ENCODE assay signal across 17 cellular contexts in the genomic region with DNA sequence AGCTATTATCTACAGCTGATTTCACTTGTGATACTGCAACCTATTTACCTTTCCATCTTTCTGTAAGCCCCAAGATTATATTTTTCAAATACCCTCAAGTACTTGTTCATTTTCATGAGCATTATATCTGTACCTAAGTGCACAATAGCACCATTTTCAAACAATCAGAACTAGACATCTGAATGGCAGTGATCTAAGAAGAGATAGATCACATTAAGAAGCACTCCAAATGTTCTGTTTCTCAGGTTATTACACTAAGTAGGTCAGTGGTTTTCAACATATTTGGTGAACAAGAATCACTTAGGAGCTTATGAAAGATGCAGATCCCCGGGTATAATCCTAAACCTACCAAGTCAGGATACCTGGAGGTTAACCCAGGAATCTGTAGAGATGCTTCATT.
DNase-seq lines count a peak whose midpoint lies in the region; ATAC-seq and TF ChIP-seq lines count a peak whose summit lies in the region.
"Had no signal": no experiment of that assay in that cellular context is flagged by ENCODE, and none has a peak within 500 bp of the region (broad histone marks: within the 10 kb centered on the region; RNA-seq: fewer than 3 reads in every experiment).

No MANE protein-coding gene starts in this region.

- no peak overlapping the region for H3K27ac ChIP-seq in spleen

- 46 to 70% (median 69%) methylated on average over 1 of the region's 1 CpG for WGBS in spleen, 5 donors

- TF ChIP-seq POLR2A in spleen (IDR thresholded peaks at IDR 0.05): no peak

- peaks cover 12% of the 10 kb centered on the region for H3K9me3 Mint-ChIP-seq in activated naive CD8-positive, alpha-beta T cell treated with anti-CD3 and anti-CD28 coated beads, Interleukin-2, amount 50 U/mL, for 24 hours

- H3K9me3 ChIP-seq in spleen: peaks cover 0 to 37% (median 17%) of the 10 kb centered on the region in 8 donors
- H3K9me3 ChIP-seq: BE2C had no signal

- H3K36me3 ChIP-seq in spleen: no peaks in the 10 kb centered on the region
- H3K36me3 ChIP-seq: BE2C had no signal

- H3K4me3 ChIP-seq in spleen: no peak overlapping the region
- H3K4me3 ChIP-seq: GM23338 had no signal

- H3K4me1 ChIP-seq in spleen: no peaks in the 10 kb centered on the region
- H3K4me1 ChIP-seq: BE2C had no signal

- H3K27me3 Mint-ChIP-seq in activated naive CD8-positive, alpha-beta T cell treated with anti-CD3 and anti-CD28 coated beads, Interleukin-2, amount 50 U/mL, for 24 hours: no peaks in the 10 kb centered on the region
- H3K27me3 Mint-ChIP-seq: CD4-positive, CD25-positive, alpha-beta regulatory T cell; CD8-positive, alpha-beta memory T cell had no signal

- H3K4me3 Mint-ChIP-seq in activated naive CD8-positive, alpha-beta T cell treated with anti-CD3 and anti-CD28 coated beads, Interleukin-2, amount 50 U/mL, for 24 hours: no peak overlapping the region
- H3K4me3 Mint-ChIP-seq: CD4-positive, CD25-positive, alpha-beta regulatory T cell; CD8-positive, alpha-beta memory T cell; GM23338; HFFc6 had no signal

- intact Hi-C loops in spleen (cut with DNase I; ENCODE audit: low total_unique reads): no loop called here

- no peaks in the 10 kb centered on the region for H3K27me3 ChIP-seq in spleen (replicated peaks in 1 of 7)
- H3K27me3 ChIP-seq: BE2C had no signal

- DNase-seq in NCI-H2107 treated with DMSO at 0.1 percent for 48 hours (lab: John Stamatoyannopoulos, UW; ENCODE audit: unreplicated experiment): peak; percentile 26
- no peak for DNase-seq in NCI-H2107 (lab: John Stamatoyannopoulos, UW)
- DNase-seq in NCI-H1436 (lab: John Stamatoyannopoulos, UW): peak; percentile 70
- DNase-seq in NCI-H2227 (lab: John Stamatoyannopoulos, UW; ENCODE audit: unreplicated experiment): peak; percentile 18
- DNase-seq in activated naive CD8-positive, alpha-beta T cell treated with anti-CD3 and anti-CD28 coated beads, Interleukin-2, amount 50 U/mL, for 24 hours: no peak
- no peak for DNase-seq in spleen
- DNase-seq: ACHN; BE2C; C1 segment of cervical spinal cord; CD4-positive, CD25-positive, alpha-beta regulatory T cell; CD8-positive, alpha-beta memory T cell; COR-L47; GF-D8; HFFc6 had no signal

- H3K27ac Mint-ChIP-seq in activated naive CD8-positive, alpha-beta T cell treated with anti-CD3 and anti-CD28 coated beads, Interleukin-2, amount 50 U/mL, for 24 hours: no peak overlapping the region
- H3K27ac Mint-ChIP-seq: CD4-positive, CD25-positive, alpha-beta regulatory T cell; CD8-positive, alpha-beta memory T cell; GM23338; HFFc6 had no signal

- no peak for TF ChIP-seq CTCF in spleen (IDR thresholded peaks at IDR 0.05 in 8 of 11, conservative IDR thresholded peaks at IDR 0.05 in 3 of 11)

- H3K4me1 Mint-ChIP-seq in activated naive CD8-positive, alpha-beta T cell treated with anti-CD3 and anti-CD28 coated beads, Interleukin-2, amount 50 U/mL, for 24 hours: no peaks in the 10 kb centered on the region
- H3K4me1 Mint-ChIP-seq: CD4-positive, CD25-positive, alpha-beta regulatory T cell; CD8-positive, alpha-beta memory T cell had no signal

- ATAC-seq in activated naive CD8-positive, alpha-beta T cell treated with anti-CD3 and anti-CD28 coated beads, Interleukin-2, amount 50 U/mL, for 24 hours: no peak
- ATAC-seq in HG03039 (IDR thresholded peaks at IDR 0.05; ENCODE audit: unreplicated experiment): no peak
- ATAC-seq: GM23338, HCT116 had no signal

- no peaks in the 10 kb centered on the region for H3K36me3 Mint-ChIP-seq in activated naive CD8-positive, alpha-beta T cell treated with anti-CD3 and anti-CD28 coated beads, Interleukin-2, amount 50 U/mL, for 24 hours (ENCODE audit: low read depth)
- H3K36me3 Mint-ChIP-seq: CD4-positive, CD25-positive, alpha-beta regulatory T cell; CD8-positive, alpha-beta memory T cell had no signal

Comparison
In these comparisons a context has a peak if more than half of its experiments do, and no peak if none do; other contexts are left out.
1. DNase-seq: peak in NCI-H2107 treated with DMSO at 0.1 percent for 48 hours (single experiment), NCI-H1436 (single experiment) and NCI-H2227 (single experiment); none in NCI-H2107 (single experiment), activated naive CD8-positive, alpha-beta T cell treated with anti-CD3 and anti-CD28 coated beads, Interleukin-2, amount 50 U/mL, for 24 hours (single experiment) and spleen (single experiment).